ENCODE assay signal across 8 cellular contexts in the genomic region with DNA sequence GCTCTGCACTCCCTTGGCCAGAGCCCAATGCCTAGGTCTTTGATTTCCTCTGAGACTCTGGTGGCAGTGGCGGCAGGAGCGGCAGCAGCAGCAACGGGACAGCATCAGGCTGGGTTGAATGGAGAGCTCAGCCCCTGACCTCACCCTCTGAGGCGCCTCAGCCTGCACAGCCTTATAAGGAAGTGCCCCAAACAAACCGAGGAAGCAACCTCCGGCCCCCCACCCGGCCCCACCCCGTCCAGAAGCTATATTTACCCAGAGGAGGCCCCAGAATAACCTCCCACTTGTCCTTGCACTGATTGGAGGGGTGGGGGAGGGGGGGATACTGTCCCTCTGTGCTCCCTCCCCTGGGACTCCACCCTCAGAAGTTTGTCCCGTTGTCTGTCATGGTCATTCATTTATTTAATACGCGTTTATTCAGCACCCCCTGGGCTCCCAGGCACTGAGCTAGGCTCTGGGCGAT. TPM values are rescaled to one million over a fixed set of nuclear protein-coding genes. Genes with fewer than 3 reads are reported as not detected.
DNase-seq lines count a peak whose midpoint lies in the region; ATAC-seq and TF ChIP-seq lines count a peak whose summit lies in the region.
"Had no signal": no experiment of that assay in that cellular context is flagged by ENCODE, and none has a peak within 500 bp of the region (broad histone marks: within the 10 kb centered on the region; RNA-seq: fewer than 3 reads in every experiment).

No MANE protein-coding gene starts in this region.

- no peak for ATAC-seq in HG02852 (IDR thresholded peaks at IDR 0.05; ENCODE audit: unreplicated experiment)

- TF ChIP-seq EP300 in tibial nerve (IDR thresholded peaks at IDR 0.05), result no peak

- H3K4me1 Mint-ChIP-seq in osteocyte (ENCODE audit: unreplicated experiment), result peaks cover 69% of the 10 kb centered on the region

- peaks cover 0 to 98% (median 77%) of the 10 kb centered on the region in 4 donors for H3K4me1 ChIP-seq in tibial nerve

- no peak for TF ChIP-seq POLR2A in tibial nerve (IDR thresholded peaks at IDR 0.05)

- H3K27ac ChIP-seq in WERI-Rb-1, result peak overlapping the region; percentile 97
- H3K27ac ChIP-seq in tibial nerve, result peak overlapping the region; percentile 18 to 94 (median 78)

- H3K36me3 Mint-ChIP-seq in osteocyte (ENCODE audit: unreplicated experiment), result no peaks in the 10 kb centered on the region

- H3K36me3 ChIP-seq in WERI-Rb-1 (no peaks in the 10 kb centered on the region), tibial nerve (no peaks in the 10 kb centered on the region)

- no peak overlapping the region for H3K4me3 Mint-ChIP-seq in osteocyte (ENCODE audit: unreplicated experiment)

- no peaks in the 10 kb centered on the region for H3K9me3 Mint-ChIP-seq in osteocyte (ENCODE audit: unreplicated experiment)

- no peaks in the 10 kb centered on the region for H3K27me3 Mint-ChIP-seq in osteocyte (ENCODE audit: unreplicated experiment)

- H3K9me3 ChIP-seq in WERI-Rb-1 (ENCODE audit: severe bottlenecking) (no peaks in the 10 kb centered on the region), tibial nerve (no peaks in the 10 kb centered on the region)

- H3K4me3 ChIP-seq in WERI-Rb-1 (ENCODE audit: low read depth, low read length), result no peak overlapping the region
- H3K4me3 ChIP-seq in tibial nerve, result no peak overlapping the region

- H3K27ac Mint-ChIP-seq in osteocyte (ENCODE audit: unreplicated experiment), result no peak overlapping the region

- TF ChIP-seq CTCF in WERI-Rb-1 (IDR thresholded peaks at IDR 0.05; ENCODE audit: low read depth, low read length) (no peak), tibial nerve (IDR thresholded peaks at IDR 0.05) (no peak), osteocyte (IDR thresholded peaks at IDR 0.05) (no peak)

- H3K27me3 ChIP-seq in WERI-Rb-1 (ENCODE audit: insufficient read depth, low read depth, severe bottlenecking) (no peaks in the 10 kb centered on the region), tibial nerve (no peaks in the 10 kb centered on the region)

- DNase-seq in H4 (ENCODE audit: low spot score), result peak; percentile 59
- peak; percentile 64 for DNase-seq in WERI-Rb-1
- DNase-seq in left kidney (ENCODE audit: low read depth, low spot score), result peak; percentile 64
- no peak for DNase-seq in tibial nerve (ENCODE audit: low spot score in 2 of 2)
- no peak for DNase-seq in activated gamma-delta T cell (lab: John Stamatoyannopoulos, UW)
- no peak for DNase-seq in osteocyte (ENCODE audit: extremely low spot score, unreplicated experiment)

- 14 to 16% methylated on average over 8 to 9 of the region's 12 CpGs for WGBS in tibial nerve, 2 donors

RNA-seq across cellular contexts. Expression of a gene that starts 12.2 kb away (rescaled TPM):
- total RNA-seq in H4 (2014; rRNA removed; shearing (Covaris generic)), result 0.41 and 0.48 TPM in 2 replicates
- total RNA-seq in tibial nerve, result 10 to 100 TPM; 59.9 to 65.3 (median 63.9) TPM
- total RNA-seq in osteocyte, result 24.2 and 26.5 TPM in 2 replicates

RNA-seq across cellular contexts. Expression of a gene that starts 23.1 kb away (rescaled TPM):
- total RNA-seq in H4 (2014; rRNA removed; shearing (Covaris generic)), result 0.06 TPM in 1 of 2 replicates, not detected in the other
- total RNA-seq in tibial nerve, result not detected
- total RNA-seq in osteocyte, result 0.29 and 0.43 TPM in 2 replicates
- total RNA-seq: bronchial epithelial cell had no signal

RNA-seq across cellular contexts. Expression of a gene that starts 40.4 kb away (rescaled TPM):
- total RNA-seq in H4 (2014; rRNA removed; shearing (Covaris generic)), result 0.95 and 3.8 TPM in 2 replicates
- 10 to 100 TPM in 1 of 4 donors, 1 to 10 TPM in 3; 3.5 to 13.2 (median 5.0) TPM for total RNA-seq in tibial nerve
- 144 and 146 TPM in 2 replicates for total RNA-seq in osteocyte

RNA-seq across cellular contexts. Expression of a gene that starts 45.8 kb away (rescaled TPM):
- not detected in 2 replicates for total RNA-seq in H4 (2014; rRNA removed; shearing (Covaris generic))
- total RNA-seq in tibial nerve (10 to 100 TPM in 2 of 4 donors, 1 to 10 TPM in 2; 1.8 to 20.3 (median 10.6) TPM), osteocyte (0.35 TPM in 1 of 2 replicates, not detected in the other)

Comparison
In these comparisons a context has a peak if more than half of its experiments do, and no peak if none do; other contexts are left out.
1. DNase-seq: peak in H4 (single experiment), WERI-Rb-1 (single experiment) and left kidney (single experiment); none in tibial nerve (0 of 2), activated gamma-delta T cell (single experiment) and osteocyte (single experiment).
2. RNA of a gene that starts 12.2 kb away (total RNA-seq): 59.9 to 65.3 TPM in tibial nerve and 24.2 to 26.5 TPM in osteocyte; 0.41 to 0.48 TPM in H4; every median in the first group is over 10 times any median in the second.
3. RNA of a gene that starts 40.4 kb away (total RNA-seq): 144 to 146 TPM in osteocyte; 3.5 to 13.2 TPM in tibial nerve and 0.95 to 3.8 TPM in H4; every median in the first group is over 10 times any median in the second.